20 cellular contexts compared by ENCODE assay signal in genomic region chr10:88083597-88083989, GRCh38.
"Had no signal": no experiment of that assay in that cellular context is flagged by ENCODE, and none has a peak within 500 bp of the region (broad histone marks: within the 10 kb centered on the region; RNA-seq: fewer than 3 reads in every experiment).

No MANE protein-coding gene starts in this region.

- H3K4me3 ChIP-seq: left ventricle myocardium inferior, lower lobe of right lung, ovary, psoas muscle, sigmoid colon, testis, tibial artery had no signal

- ATAC-seq: left colon; naive thymus-derived CD8-positive, alpha-beta T cell; psoas muscle; right cardiac atrium; stimulated activated naive CD8-positive, alpha-beta T cell treated with anti-CD3 and anti-CD28 coated beads, Interleukin-15, Interleukin-2, amounts not matched to agents 100 U/mL and 50 U/mL, for 24 hours had no signal

- DNase-seq: cortex of kidney; hypothalamus; islet precursor cell; kidney glomerular epithelial cell; left colon; left ventricle myocardium inferior; lower lobe of right lung; naive thymus-derived CD8-positive, alpha-beta T cell; nephron progenitor cell; occipital lobe; ovary; posterior cingulate gyrus; psoas muscle; right cardiac atrium; sigmoid colon; stimulated activated CD4-positive, alpha-beta T cell treated with anti-CD3 and anti-CD28 coated beads, Interleukin-4, amount 100 ng/mL, for 4 hours; stimulated activated naive CD8-positive, alpha-beta T cell treated with anti-CD3 and anti-CD28 coated beads, Interleukin-15, Interleukin-2, amounts not matched to agents 100 U/mL and 50 U/mL, for 24 hours; substantia nigra; testis; tibial artery had no signal

- H3K36me3 ChIP-seq: left ventricle myocardium inferior, lower lobe of right lung, ovary, sigmoid colon, tibial artery had no signal

- H3K4me1 ChIP-seq: testis had no signal

- H3K9me3 ChIP-seq: left ventricle myocardium inferior, lower lobe of right lung, ovary, psoas muscle, sigmoid colon, testis, tibial artery had no signal

- H3K27ac ChIP-seq: left ventricle myocardium inferior, lower lobe of right lung, ovary, psoas muscle, sigmoid colon, testis, tibial artery had no signal

- H3K27me3 ChIP-seq: ovary, sigmoid colon, testis, tibial artery had no signal
